In genomic region chr1:87678221-87678715, GRCh38 we compare ENCODE assay signal across 24 cellular contexts.
DNase-seq lines count a peak whose midpoint lies in the region; FAIRE-seq lines count a peak whose summit lies in the region.
"Had no signal": no experiment of that assay in that cellular context is flagged by ENCODE, and none has a peak within 500 bp of the region (broad histone marks: within the 10 kb centered on the region; RNA-seq: fewer than 3 reads in every experiment).

No MANE protein-coding gene starts in this region.

- no peak for FAIRE-seq in HTR-8/SVneo (lab: Jason Lieb, UNC)
- FAIRE-seq: A549, GM12892, H1, RCC 7860 had no signal

- DNase-seq in DMS79 (lab: John Stamatoyannopoulos, UW): peak; percentile 87
- peak; percentile 54 to 76 for DNase-seq in NCI-H526 (lab: John Stamatoyannopoulos, UW)
- DNase-seq in astrocyte of the hippocampus (ENCODE audit: low read depth, low spot score): peak; percentile 52
- DNase-seq in kidney tubule cell (ENCODE audit: low spot score): peak; percentile 35
- no peak for DNase-seq in GM19240 (ENCODE audit: insufficient read length, low spot score)
- no peak for DNase-seq in HTR-8/SVneo (ENCODE audit: insufficient read length, low spot score)
- no peak for DNase-seq in NCI-H446 treated with DMSO at 0.1 percent for 48 hours (lab: John Stamatoyannopoulos, UW)
- DNase-seq: AML-193; CD4-positive, alpha-beta T cell; COR-L47; DND-41; HCEC 1CT; NCI-H1048; NCI-H1436; NCI-H187; NCI-H2081 treated with DMSO at 0.1 percent for 48 hours; NCI-H2171 treated with DMSO at 0.1 percent for 48 hours; NCI-H446; NCI-H82; SIG-M5 had no signal

Comparison
In these comparisons a context has a peak if more than half of its experiments do, and no peak if none do; other contexts are left out.
1. DNase-seq: peak in DMS79 (single experiment), NCI-H526 (2 of 2), astrocyte of the hippocampus (single experiment) and kidney tubule cell (single experiment); none in GM19240 (single experiment), HTR-8/SVneo (single experiment) and NCI-H446 treated with DMSO at 0.1 percent for 48 hours (single experiment).